Comparison of ENCODE assay signal across 8 cellular contexts in the genomic region with DNA sequence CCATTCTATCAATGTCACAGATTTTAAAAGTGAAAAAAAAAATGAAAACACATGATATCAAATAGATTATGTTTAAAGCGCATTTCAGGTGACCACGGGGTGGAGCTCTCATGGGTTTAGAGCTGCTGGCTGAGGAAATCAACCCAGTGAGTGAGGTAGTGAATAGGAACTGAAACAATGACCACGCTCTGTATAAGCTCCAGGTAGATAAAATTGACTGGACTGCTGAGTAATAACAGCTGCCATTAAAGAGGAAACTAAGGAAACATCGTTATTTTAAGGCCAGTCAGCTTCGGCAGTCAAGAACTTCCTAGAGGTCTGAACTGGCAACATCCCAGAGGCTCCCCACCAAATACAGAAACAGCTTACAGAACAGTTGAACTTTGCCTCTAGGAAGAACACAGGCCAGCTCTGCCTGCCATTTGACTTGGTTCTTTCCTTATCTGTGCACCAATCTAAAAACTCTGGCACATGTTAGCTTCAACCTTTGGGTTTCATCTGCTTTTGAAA.
DNase-seq lines count a peak whose midpoint lies in the region; ATAC-seq lines count a peak whose summit lies in the region.

No MANE protein-coding gene starts in this region.

- no peaks in the 10 kb centered on the region for H3K27me3 ChIP-seq in mesenchymal stem cell (ENCODE audit: control insufficient read depth in 1 of 2, insufficient read depth in 1 of 2, low read length in 2 of 2)
- no peaks in the 10 kb centered on the region for H3K27me3 ChIP-seq in effector memory CD4-positive, alpha-beta T cell (replicated peaks; ENCODE audit: control insufficient read depth, insufficient read depth, low read length, poor library complexity, severe bottlenecking)
- H3K27me3 ChIP-seq in CD8-positive, alpha-beta memory T cell (ENCODE audit: insufficient read depth, low read length, poor library complexity, severe bottlenecking) = no peaks in the 10 kb centered on the region

- H3K9me3 ChIP-seq in mesenchymal stem cell (ENCODE audit: control insufficient read depth, low read length) = no peaks in the 10 kb centered on the region
- H3K9me3 ChIP-seq in effector memory CD4-positive, alpha-beta T cell (ENCODE audit: control insufficient read depth, low read length) = no peaks in the 10 kb centered on the region
- H3K9me3 ChIP-seq in CD8-positive, alpha-beta memory T cell (ENCODE audit: low read length) = no peaks in the 10 kb centered on the region

- H3K9me3 Mint-ChIP-seq in CD8-positive, alpha-beta memory T cell = peaks cover 0 to 2% (median 0%) of the 10 kb centered on the region in 5 donors

- H3K4ac ChIP-seq in mesenchymal stem cell (ENCODE audit: low read depth in 1 of 2, low read length in 2 of 2) = peak overlapping the region in 1 of 2 experiments; percentile 41

- no peak overlapping the region for H3K4me2 ChIP-seq in mesenchymal stem cell (ENCODE audit: low read length, poor library complexity, severe bottlenecking)

- in situ Hi-C loops in G401 (cut with HindIII; ENCODE audit: low sequenced_read_pairs) = no loop called here

- no peaks in the 10 kb centered on the region for H3K79me1 ChIP-seq in mesenchymal stem cell (replicated peaks; ENCODE audit: low read length, poor library complexity, severe bottlenecking)

- H3K27me3 Mint-ChIP-seq in CD8-positive, alpha-beta memory T cell = peaks cover 0 to 3% of the 10 kb centered on the region in 2 donors

- no peak overlapping the region for H2BK15ac ChIP-seq in mesenchymal stem cell (ENCODE audit: low read depth, poor library complexity, severe bottlenecking)

- no peak overlapping the region for H2AK5ac ChIP-seq in mesenchymal stem cell (ENCODE audit: low read length, severe bottlenecking)

- no peak overlapping the region for H4K91ac ChIP-seq in mesenchymal stem cell (ENCODE audit: low read length)

- H3K4me1 Mint-ChIP-seq in CD8-positive, alpha-beta memory T cell = peaks cover 2 to 5% (median 3%) of the 10 kb centered on the region in 3 donors

- no peak overlapping the region for H3K14ac ChIP-seq in mesenchymal stem cell (ENCODE audit: low read length in 2 of 2)

- no peak overlapping the region for H4K8ac ChIP-seq in mesenchymal stem cell (ENCODE audit: low read length)

- no peak overlapping the region for H3K9ac ChIP-seq in mesenchymal stem cell (ENCODE audit: low read length)

- H3K4me3 ChIP-seq in mesenchymal stem cell (ENCODE audit: insufficient read depth in 1 of 2, low read depth in 1 of 2, low read length in 2 of 2) = no peak overlapping the region
- no peak overlapping the region for H3K4me3 ChIP-seq in effector memory CD4-positive, alpha-beta T cell (ENCODE audit: insufficient read depth, low read depth, low read length, poor library complexity, severe bottlenecking)
- H3K4me3 ChIP-seq in CD8-positive, alpha-beta memory T cell (ENCODE audit: low read length) = no peak overlapping the region

- no peak overlapping the region for H3K27ac Mint-ChIP-seq in CD8-positive, alpha-beta memory T cell

- no peaks in the 10 kb centered on the region for H3K36me3 Mint-ChIP-seq in CD8-positive, alpha-beta memory T cell

- CTCF ChIA-PET in CD8-positive, alpha-beta memory T cell (lab: Charles Lee) = no interaction called here

- no peaks in the 10 kb centered on the region for H3K4me1 ChIP-seq in mesenchymal stem cell (ENCODE audit: control insufficient read depth, insufficient read depth, low read depth, low read length)
- no peaks in the 10 kb centered on the region for H3K4me1 ChIP-seq in effector memory CD4-positive, alpha-beta T cell (ENCODE audit: control insufficient read depth, insufficient read depth, low read length, poor library complexity, severe bottlenecking)
- no peaks in the 10 kb centered on the region for H3K4me1 ChIP-seq in CD8-positive, alpha-beta memory T cell (ENCODE audit: insufficient read depth, low read length)

- no peak overlapping the region for H3K4me3 Mint-ChIP-seq in CD8-positive, alpha-beta memory T cell

- H3K27ac ChIP-seq in mesenchymal stem cell (ENCODE audit: low read length, poor library complexity, severe bottlenecking) = no peak overlapping the region
- no peak overlapping the region for H3K27ac ChIP-seq in effector memory CD4-positive, alpha-beta T cell (ENCODE audit: insufficient read depth, low read length, poor library complexity, severe bottlenecking)
- H3K27ac ChIP-seq in CD8-positive, alpha-beta memory T cell (ENCODE audit: low read depth, low read length) = no peak overlapping the region

- ATAC-seq in GM19351 (IDR thresholded peaks at IDR 0.05; ENCODE audit: unreplicated experiment) (peak; percentile 100), HG03103 (IDR thresholded peaks at IDR 0.05; ENCODE audit: low read depth, unreplicated experiment) (peak; percentile 100)

- no peak overlapping the region for H2BK12ac ChIP-seq in mesenchymal stem cell (ENCODE audit: low read length in 2 of 2)

- no peak overlapping the region for H2BK120ac ChIP-seq in mesenchymal stem cell (ENCODE audit: low read depth, low read length)

- peaks cover 0 to 7% of the 10 kb centered on the region in 2 experiments for H3K36me3 ChIP-seq in mesenchymal stem cell (ENCODE audit: control insufficient read depth in 1 of 2, insufficient read depth in 2 of 2, low read depth in 1 of 2, low read length in 2 of 2)
- H3K36me3 ChIP-seq in effector memory CD4-positive, alpha-beta T cell (ENCODE audit: control insufficient read depth, insufficient read depth, low read length) = no peaks in the 10 kb centered on the region
- no peaks in the 10 kb centered on the region for H3K36me3 ChIP-seq in CD8-positive, alpha-beta memory T cell (ENCODE audit: insufficient read depth, low read length)

- WGBS in mesenchymal stem cell = 48% methylated on average over 5 of the region's 5 CpGs

- peak; percentile 66 for DNase-seq in G401 (ENCODE audit: low spot score)
- DNase-seq in NCI-H69 (lab: John Stamatoyannopoulos, UW) = peak; percentile 48
- DNase-seq in cerebellar cortex (ENCODE audit: low spot score) = peak; percentile 66
- DNase-seq in mesenchymal stem cell = peak; percentile 42
- no peak for DNase-seq in effector memory CD4-positive, alpha-beta T cell
- no peak for DNase-seq in CD8-positive, alpha-beta memory T cell

- peak overlapping the region in 1 of 2 experiments; percentile 40 for H3K18ac ChIP-seq in mesenchymal stem cell (ENCODE audit: low read depth in 1 of 2, low read length in 2 of 2)

- POLR2A ChIA-PET in CD8-positive, alpha-beta memory T cell (lab: Charles Lee) = no interaction called here

- H2BK5ac ChIP-seq in mesenchymal stem cell (ENCODE audit: low read depth, low read length, poor library complexity, severe bottlenecking) = no peak overlapping the region

- H2AFZ ChIP-seq in mesenchymal stem cell (ENCODE audit: low read depth, low read length) = no peak overlapping the region

- no peak overlapping the region for H3K23ac ChIP-seq in mesenchymal stem cell (ENCODE audit: low read length in 2 of 2)

Comparison
In these comparisons a context has a peak if more than half of its experiments do, and no peak if none do; other contexts are left out.
1. DNase-seq: peak in G401 (single experiment), NCI-H69 (single experiment), cerebellar cortex (single experiment) and mesenchymal stem cell (single experiment); none in effector memory CD4-positive, alpha-beta T cell (0 of 3) and CD8-positive, alpha-beta memory T cell (0 of 5).